In the genomic region with DNA sequence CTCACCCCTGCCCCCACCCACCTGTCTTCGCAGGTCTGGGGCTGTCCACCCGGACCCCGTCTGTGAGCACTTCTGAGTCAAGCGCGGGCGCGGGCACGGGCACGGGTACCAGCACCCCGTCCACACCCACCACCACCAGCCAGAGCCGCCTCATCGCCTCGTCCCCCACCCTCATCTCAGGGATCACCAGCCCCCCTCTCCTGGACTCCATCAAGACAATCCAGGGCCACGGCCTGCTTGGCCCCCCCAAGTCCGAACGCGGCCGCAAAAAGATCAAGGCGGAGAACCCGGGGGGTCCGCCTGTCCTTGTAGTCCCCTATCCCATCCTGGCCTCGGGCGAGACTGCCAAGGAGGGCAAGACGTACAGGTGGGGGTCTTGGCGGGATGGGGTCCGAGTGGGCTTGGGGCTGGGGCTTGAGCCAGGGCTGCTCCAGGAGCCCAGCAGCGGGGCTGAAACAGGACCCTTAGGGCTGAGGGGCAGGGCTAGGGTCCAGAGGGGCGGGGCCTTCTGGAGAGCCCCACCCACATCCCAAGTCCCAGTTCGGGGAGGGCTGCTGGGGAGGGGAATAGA, we compare ENCODE assay signal across 25 cellular contexts. TPM values are rescaled to one million over a fixed set of nuclear protein-coding genes. Genes with fewer than 3 reads are reported as not detected.
"Had no signal": no experiment of that assay in that cellular context is flagged by ENCODE, and none has a peak within 500 bp of the region (broad histone marks: within the 10 kb centered on the region; RNA-seq: fewer than 3 reads in every experiment).

No MANE protein-coding gene starts in this region.

- DNase-seq: activated CD4-positive, alpha-beta T cell treated with anti-CD3 and anti-CD28 coated beads, Interleukin-2, amount 50 U/mL, for 1 hour; activated CD8-positive, alpha-beta memory T cell treated with anti-CD3 and anti-CD28 coated beads for 24 hours; activated CD8-positive, alpha-beta memory T cell treated with anti-CD3 and anti-CD28 coated beads, Interleukin-2, amount 50 U/mL, for 48 hours; activated gamma-delta T cell; activated T-cell treated with anti-CD3 and anti-CD28 coated beads, Interleukin-2, amount 50 U/mL, for 48 hours; amniotic stem cell; foreskin fibroblast; left cardiac atrium; lower lobe of right lung; nucleus accumbens; retina; small intestine; stimulated activated CD4-positive, alpha-beta T cell treated with anti-CD3 and anti-CD28 coated beads, Interleukin-4, amount 100 ng/mL, for 1 hour; T1000 had no signal

- ATAC-seq: activated CD4-positive, CD25-positive, alpha-beta regulatory T cell treated with anti-CD3 and anti-CD28 coated beads, Interleukin-2, amount 50 U/mL, for 24 hours; activated naive CD4-positive, alpha-beta T cell treated with anti-CD3 and anti-CD28 coated beads, Interleukin-2, amount 50 U/mL, for 72 hours; natural killer cell treated with Interleukin-12 subunit alpha and Interleukin-12 subunit beta and Interleukin-15 and Interleukin-18, amount 100 ng/mL, for 72 hours had no signal

- H3K4me1 ChIP-seq: lower lobe of right lung had no signal

- FAIRE-seq: islet of Langerhans, small intestine had no signal

- H3K9me3 ChIP-seq: lower lobe of right lung, thoracic aorta, upper lobe of left lung had no signal

- H3K27ac ChIP-seq: cardiac muscle cell, lower lobe of right lung, thoracic aorta, upper lobe of left lung had no signal

- H3K27me3 ChIP-seq: cardiac muscle cell, upper lobe of left lung had no signal

- H3K4me3 ChIP-seq: cardiac muscle cell, lower lobe of right lung, thoracic aorta, upper lobe of left lung had no signal

RNA-seq across cellular contexts. Expression of gene A3GALT2, which starts 40.7 kb away (rescaled TPM):
- total RNA-seq: activated naive CD4-positive, alpha-beta T cell treated with anti-CD3 and anti-CD28 coated beads, Interleukin-2, amount 50 U/mL, for 72 hours; cardiac muscle cell; dermis microvascular lymphatic vessel endothelial cell; glomerular endothelial cell; lower lobe of right lung; mesenteric fat pad; natural killer cell treated with Interleukin-12 subunit alpha and Interleukin-12 subunit beta and Interleukin-15 and Interleukin-18, amount 100 ng/mL, for 72 hours; T-helper 1 cell treated with Interleukin-12 subunit alpha and Interleukin-12 subunit beta and Interleukin-4 antibody, amounts not matched to agents 30 ng/mL and 1 ng/mL, for 36 hours had no signal
- polyA plus RNA-seq: small intestine had no signal
